19 cellular contexts compared by ENCODE assay signal in genomic region chr17:28686296-28686695, GRCh38.
"Had no signal": no experiment of that assay in that cellular context is flagged by ENCODE, and none has a peak within 500 bp of the region (broad histone marks: within the 10 kb centered on the region; RNA-seq: fewer than 3 reads in every experiment).

No MANE protein-coding gene starts in this region.

- H3K4me3 ChIP-seq: coronary artery, gastroesophageal sphincter, heart right ventricle, pancreas, smooth muscle cell, stomach, thoracic aorta, upper lobe of right lung had no signal

- H3K27me3 ChIP-seq: gastroesophageal sphincter, heart right ventricle, pancreas, stomach, upper lobe of right lung had no signal

- H3K4me2 ChIP-seq: smooth muscle cell had no signal

- H3K9me3 ChIP-seq: gastroesophageal sphincter, heart right ventricle, pancreas, stomach, thoracic aorta, upper lobe of right lung had no signal

- H3K27ac Mint-ChIP-seq: activated naive CD8-positive, alpha-beta T cell treated with anti-CD3 and anti-CD28 coated beads, Interleukin-2, amount 10 ng/mL, durations not matched to agents 7 days and 5 days; naive thymus-derived CD4-positive, alpha-beta T cell; stimulated activated effector memory CD8-positive, alpha-beta T cell treated with anti-CD3 and anti-CD28 coated beads, Interleukin-12 subunit alpha, Interleukin-12 subunit beta, amount 100 ng/mL, for 72 hours had no signal

- H3K27ac ChIP-seq: coronary artery, gastroesophageal sphincter, heart right ventricle, pancreas, stomach, thoracic aorta, upper lobe of right lung had no signal

- H3K4me1 Mint-ChIP-seq: activated naive CD8-positive, alpha-beta T cell treated with anti-CD3 and anti-CD28 coated beads, Interleukin-2, amount 10 ng/mL, durations not matched to agents 7 days and 5 days; brain; naive thymus-derived CD4-positive, alpha-beta T cell; stimulated activated effector memory CD8-positive, alpha-beta T cell treated with anti-CD3 and anti-CD28 coated beads, Interleukin-12 subunit alpha, Interleukin-12 subunit beta, amount 100 ng/mL, for 72 hours had no signal

- H3K4me3 Mint-ChIP-seq: activated naive CD8-positive, alpha-beta T cell treated with anti-CD3 and anti-CD28 coated beads, Interleukin-2, amount 10 ng/mL, durations not matched to agents 7 days and 5 days; brain; naive thymus-derived CD4-positive, alpha-beta T cell; stimulated activated effector memory CD8-positive, alpha-beta T cell treated with anti-CD3 and anti-CD28 coated beads, Interleukin-12 subunit alpha, Interleukin-12 subunit beta, amount 100 ng/mL, for 72 hours had no signal

- H3K27me3 Mint-ChIP-seq: activated naive CD8-positive, alpha-beta T cell treated with anti-CD3 and anti-CD28 coated beads, Interleukin-2, amount 10 ng/mL, durations not matched to agents 7 days and 5 days; brain; naive thymus-derived CD4-positive, alpha-beta T cell had no signal

- H3K4me1 ChIP-seq: gastroesophageal sphincter, pancreas, stomach, upper lobe of right lung had no signal

- H3K9me3 Mint-ChIP-seq: activated naive CD8-positive, alpha-beta T cell treated with anti-CD3 and anti-CD28 coated beads, Interleukin-2, amount 10 ng/mL, durations not matched to agents 7 days and 5 days; brain; naive thymus-derived CD4-positive, alpha-beta T cell; stimulated activated effector memory CD8-positive, alpha-beta T cell treated with anti-CD3 and anti-CD28 coated beads, Interleukin-12 subunit alpha, Interleukin-12 subunit beta, amount 100 ng/mL, for 72 hours had no signal

- DNase-seq: activated CD4-positive, alpha-beta T cell treated with anti-CD3 and anti-CD28 coated beads, Interleukin-2, amount 50 U/mL, for 4 hours; activated naive CD8-positive, alpha-beta T cell treated with anti-CD3 and anti-CD28 coated beads, Interleukin-2, amount 10 ng/mL, durations not matched to agents 7 days and 5 days; amygdala; central memory CD4-positive, alpha-beta T cell; heart right ventricle; left cardiac atrium; mesendoderm; naive thymus-derived CD4-positive, alpha-beta T cell; stimulated activated CD4-positive, alpha-beta T cell treated with anti-CD3 and anti-CD28 coated beads, Interleukin-4, amount 100 ng/mL, for 24 hours; stomach; T1000; upper lobe of right lung had no signal
